8 cellular contexts compared by ENCODE assay signal in genomic region chr7:6059941-6060340, GRCh38. TPM values are rescaled to one million over a fixed set of nuclear protein-coding genes. Genes with fewer than 3 reads are reported as not detected.
A peak's percentile ranks its signal among the peaks of the same experiment; 100 is the strongest.
DNase-seq lines count a peak whose midpoint lies in the region; ATAC-seq and TF ChIP-seq lines count a peak whose summit lies in the region.
"Not testable (repeated sequence)": the region's sequence is repeated elsewhere in the genome, so short reads cannot be mapped to it uniquely, and the experiment has no call there.
"Had no signal": no experiment of that assay in that cellular context is flagged by ENCODE, and none has a peak within 500 bp of the region (broad histone marks: within the 10 kb centered on the region; RNA-seq: fewer than 3 reads in every experiment).

No MANE protein-coding gene starts in this region.

- H3K4me2 ChIP-seq in GM23248 (ENCODE audit: unreplicated experiment): not testable (repeated sequence)

- not testable (repeated sequence) for H3K27ac ChIP-seq in GM23248
- H3K27ac ChIP-seq in RWPE1: peak overlapping the region; percentile 90; the same call in 1 of the 2 replicates
- peak overlapping the region; percentile 91 for H3K27ac ChIP-seq in left ventricle myocardium inferior (replicated peaks)

- not testable (repeated sequence) for H3K36me3 Mint-ChIP-seq in activated T-cell treated with anti-CD3 and anti-CD28 coated beads, Interleukin-2, amount 50 U/mL, for 4 hours (ENCODE audit: insufficient read depth); brain; nephron (ENCODE audit: low read depth); stimulated activated memory B cell treated with anti-CD40 and anti-IgM and Interleukin-4, amounts not matched to agents 10 μg/mL and 1 μg/mL and 100 μg/mL, for 72 hours

- not testable (repeated sequence) for H3K4me3 ChIP-seq in GM23248, left ventricle myocardium inferior

- peaks cover 13% of the 10 kb centered on the region for H3K4me1 ChIP-seq in GM23248 (ENCODE audit: insufficient read depth)
- H3K4me1 ChIP-seq in left ventricle myocardium inferior: peaks cover 33% of the 10 kb centered on the region

- CTCF ChIA-PET in RWPE1 (lab: Yijun Ruan, JAX): interaction anchor here (0.6 to 0.7 kb wide), 2 partner anchors 63 to 338 kb away, joined by 3 read pairs; no protein-coding TSS in a partner anchor

- H3K9me2 ChIP-seq in GM23248 (ENCODE audit: insufficient read depth): not testable (repeated sequence)

- not testable (repeated sequence) for H3K9me3 Mint-ChIP-seq in activated T-cell treated with anti-CD3 and anti-CD28 coated beads, Interleukin-2, amount 50 U/mL, for 4 hours; brain; nephron; stimulated activated memory B cell treated with anti-CD40 and anti-IgM and Interleukin-4, amounts not matched to agents 10 μg/mL and 1 μg/mL and 100 μg/mL, for 72 hours

- H3K27me3 Mint-ChIP-seq in activated T-cell treated with anti-CD3 and anti-CD28 coated beads, Interleukin-2, amount 50 U/mL, for 4 hours (ENCODE audit: low read depth); nephron (ENCODE audit: low read depth); stimulated activated memory B cell treated with anti-CD40 and anti-IgM and Interleukin-4, amounts not matched to agents 10 μg/mL and 1 μg/mL and 100 μg/mL, for 72 hours: not testable (repeated sequence)
- peaks cover 12% of the 10 kb centered on the region for H3K27me3 Mint-ChIP-seq in brain

- in situ Hi-C loops in GM23248 (cut with MboI): not testable (repeated sequence)

- peaks cover 40% of the 10 kb centered on the region for H3K79me2 ChIP-seq in GM23248 (ENCODE audit: insufficient read depth)

- H3K27ac Mint-ChIP-seq in brain; nephron; stimulated activated memory B cell treated with anti-CD40 and anti-IgM and Interleukin-4, amounts not matched to agents 10 μg/mL and 1 μg/mL and 100 μg/mL, for 72 hours: not testable (repeated sequence)

- not testable (repeated sequence) for H3K9ac ChIP-seq in GM23248

- POLR2A ChIA-PET in RWPE1 (lab: Yijun Ruan, JAX; ENCODE audit: low non-redundant PET): not testable (repeated sequence)

- not testable (repeated sequence) for H3K27me3 ChIP-seq in GM23248 (replicated peaks; ENCODE audit: insufficient read depth); left ventricle myocardium inferior (ENCODE audit: low read depth)

- intact Hi-C loops in left ventricle myocardium inferior (cut with micrococcal nuclease): not testable (repeated sequence)

- H3K4me3 Mint-ChIP-seq in activated T-cell treated with anti-CD3 and anti-CD28 coated beads, Interleukin-2, amount 50 U/mL, for 4 hours: peak overlapping the region; percentile 98
- peak overlapping the region in 4 of 5 experiments; percentile 93 to 99 (median 97) for H3K4me3 Mint-ChIP-seq in brain
- peak overlapping the region; percentile 35 to 97 (median 93) for H3K4me3 Mint-ChIP-seq in nephron
- peak overlapping the region; percentile 97 for H3K4me3 Mint-ChIP-seq in stimulated activated memory B cell treated with anti-CD40 and anti-IgM and Interleukin-4, amounts not matched to agents 10 μg/mL and 1 μg/mL and 100 μg/mL, for 72 hours

- ATAC-seq in activated T-cell treated with anti-CD3 and anti-CD28 coated beads, Interleukin-2, amount 50 U/mL, for 4 hours; stimulated activated memory B cell treated with anti-CD40 and anti-IgM and Interleukin-4, amounts not matched to agents 10 μg/mL and 1 μg/mL and 100 μg/mL, for 72 hours: not testable (repeated sequence)

- not testable (repeated sequence) for TF ChIP-seq CTCF in RWPE1 (conservative IDR thresholded peaks at IDR 0.05; ENCODE audit: low read depth); brain (conservative IDR thresholded peaks at IDR 0.05); left ventricle myocardium inferior (IDR thresholded peaks at IDR 0.05; ENCODE audit: borderline replicate concordance); nephron (IDR thresholded peaks at IDR 0.05; ENCODE audit: unreplicated experiment in 3 of 3)

- not testable (repeated sequence) for H4K20me1 ChIP-seq in GM23248 (ENCODE audit: insufficient read depth)

- H3K36me3 ChIP-seq in GM23248 (ENCODE audit: low read depth); left ventricle myocardium inferior: not testable (repeated sequence)

- not testable (repeated sequence) for DNase-seq in GM23248; RWPE1 (ENCODE audit: low spot score); activated T-cell treated with anti-CD3 and anti-CD28 coated beads, Interleukin-2, amount 50 U/mL, for 4 hours; left ventricle myocardium inferior

- 77 to 84% methylated on average over 11 of the region's 11 CpGs for WGBS in GM23248 (ENCODE audit: low coverage in 1 of 2, low lambda C conversion rate in 2 of 2, missing lambda C conversion rate in 2 of 2), 2 experiments

- H3K9me3 ChIP-seq in GM23248 (ENCODE audit: low read depth); left ventricle myocardium inferior (replicated peaks): not testable (repeated sequence)

- peaks cover 22% of the 10 kb centered on the region for H3K4me1 Mint-ChIP-seq in activated T-cell treated with anti-CD3 and anti-CD28 coated beads, Interleukin-2, amount 50 U/mL, for 4 hours (ENCODE audit: low read depth)
- H3K4me1 Mint-ChIP-seq in brain (peaks cover 34% of the 10 kb centered on the region), nephron (peaks cover 18% of the 10 kb centered on the region)
- peaks cover 20% of the 10 kb centered on the region for H3K4me1 Mint-ChIP-seq in stimulated activated memory B cell treated with anti-CD40 and anti-IgM and Interleukin-4, amounts not matched to agents 10 μg/mL and 1 μg/mL and 100 μg/mL, for 72 hours

- H3F3A ChIP-seq in GM23248 (ENCODE audit: insufficient read depth): not testable (repeated sequence)

- peak overlapping the region; percentile 94; the same call in 1 of the 2 replicates for H2AFZ ChIP-seq in GM23248

RNA-seq across cellular contexts. Expression of gene EIF2AK1, which starts 1.0 kb away (rescaled TPM):
- 103 and 173 TPM in 2 replicates for total RNA-seq in GM23248 (2014; rRNA removed; shearing (Covaris generic))
- polyA plus RNA-seq in GM23248 (2016; fragmentation: Nextera tagmentation; extraction: Ambion mirVana) (102 and 113 TPM in 2 replicates), brain (ENCODE audit: insufficient read depth, low read depth, low replicate concordance) (147 TPM)
- total RNA-seq in activated T-cell treated with anti-CD3 and anti-CD28 coated beads, Interleukin-2, amount 50 U/mL, for 4 hours: 10 to 100 TPM; 77.9 to 86.7 (median 81.1) TPM
- total RNA-seq in left ventricle myocardium inferior: 48.4 TPM

RNA-seq across cellular contexts. Expression of gene ANKRD61, which starts 28.8 kb away (rescaled TPM):
- total RNA-seq in GM23248 (2014; rRNA removed; shearing (Covaris generic)): not detected in 2 replicates
- polyA plus RNA-seq in GM23248 (2016; fragmentation: Nextera tagmentation; extraction: Ambion mirVana) (0.24 and 0.41 TPM in 2 replicates), brain (ENCODE audit: insufficient read depth, low read depth, low replicate concordance) (not detected)
- total RNA-seq in activated T-cell treated with anti-CD3 and anti-CD28 coated beads, Interleukin-2, amount 50 U/mL, for 4 hours: under 1 TPM; 0.16 to 0.35 (median 0.32) TPM
- not detected for total RNA-seq in left ventricle myocardium inferior
- polyA plus RNA-seq: CD14-positive monocyte had no signal

RNA-seq across cellular contexts. Expression of gene USP42, which starts 44.8 kb away (rescaled TPM):
- 5.3 and 5.7 TPM in 2 replicates for total RNA-seq in GM23248 (2014; rRNA removed; shearing (Covaris generic))
- polyA plus RNA-seq in GM23248 (2016; fragmentation: Nextera tagmentation; extraction: Ambion mirVana): 4.0 and 5.9 TPM in 2 replicates
- total RNA-seq in activated T-cell treated with anti-CD3 and anti-CD28 coated beads, Interleukin-2, amount 50 U/mL, for 4 hours: 10 to 100 TPM; 15.1 to 16.6 (median 15.5) TPM
- polyA plus RNA-seq in brain (ENCODE audit: insufficient read depth, low read depth, low replicate concordance): 6.9 TPM
- 4.0 TPM for total RNA-seq in left ventricle myocardium inferior

RNA-seq across cellular contexts. Expression of gene AIMP2, which starts 50.9 kb away (rescaled TPM):
- total RNA-seq in GM23248 (2014; rRNA removed; shearing (Covaris generic)): 57.7 and 74.6 TPM in 2 replicates
- 78.1 and 82.8 TPM in 2 replicates for polyA plus RNA-seq in GM23248 (2016; fragmentation: Nextera tagmentation; extraction: Ambion mirVana)
- total RNA-seq in activated T-cell treated with anti-CD3 and anti-CD28 coated beads, Interleukin-2, amount 50 U/mL, for 4 hours: 100 to 1,000 TPM in 1 of 3 donors, 10 to 100 TPM in 2; 94.7 to 116 (median 99.7) TPM
- 47.7 TPM for polyA plus RNA-seq in brain (ENCODE audit: insufficient read depth, low read depth, low replicate concordance)
- 49.1 TPM for total RNA-seq in left ventricle myocardium inferior

RNA-seq across cellular contexts. Expression of gene PMS2, which starts 51.1 kb away (rescaled TPM):
- 12.8 and 17.1 TPM in 2 replicates for total RNA-seq in GM23248 (2014; rRNA removed; shearing (Covaris generic))
- polyA plus RNA-seq in GM23248 (2016; fragmentation: Nextera tagmentation; extraction: Ambion mirVana) (7.4 and 8.9 TPM in 2 replicates), brain (ENCODE audit: insufficient read depth, low read depth, low replicate concordance) (11.7 TPM)
- total RNA-seq in activated T-cell treated with anti-CD3 and anti-CD28 coated beads, Interleukin-2, amount 50 U/mL, for 4 hours: 10 to 100 TPM; 21.3 to 22.9 (median 22.5) TPM
- total RNA-seq in left ventricle myocardium inferior: 5.6 TPM
